Comparison of ENCODE assay signal across 8 cellular contexts in the genomic region with DNA sequence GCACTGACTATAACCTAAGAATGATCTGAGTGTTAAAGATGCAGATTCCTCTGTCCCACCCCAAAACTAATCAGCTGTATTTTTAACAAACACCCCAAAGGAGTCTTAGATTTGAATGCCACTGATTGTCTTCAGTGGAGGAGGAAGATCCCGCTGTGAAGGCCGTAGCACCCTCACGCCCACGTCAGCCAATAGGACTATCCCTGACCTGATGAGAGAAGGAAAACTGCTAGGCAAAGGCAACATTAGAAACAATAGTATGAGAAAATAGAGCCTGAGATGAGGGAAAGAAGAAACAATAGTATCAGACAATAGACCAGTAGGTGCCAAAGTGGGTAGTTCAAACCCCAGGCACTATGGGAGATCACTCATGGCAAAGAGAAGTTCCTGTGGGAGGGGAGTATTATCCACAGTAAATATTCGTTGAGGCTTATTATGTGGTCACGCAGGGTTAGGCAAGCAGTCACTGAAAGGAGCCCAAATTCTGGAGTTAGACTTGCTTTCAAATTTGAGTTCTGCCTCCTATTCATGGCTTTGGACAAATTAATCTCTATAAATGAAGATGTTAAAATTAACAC. TPM values are rescaled to one million over a fixed set of nuclear protein-coding genes. Genes with fewer than 3 reads are reported as not detected.
DNase-seq lines count a peak whose midpoint lies in the region; ATAC-seq and TF ChIP-seq lines count a peak whose summit lies in the region.

No MANE protein-coding gene starts in this region.

- no peaks in the 10 kb centered on the region for H3K27me3 Mint-ChIP-seq in IgD-negative memory B cell
- peaks cover 0 to 4% (median 0%) of the 10 kb centered on the region in 3 donors for H3K27me3 Mint-ChIP-seq in naive B cell

- H3K4me3 ChIP-seq in AG10803 (ENCODE audit: low read length), result peak overlapping the region; percentile 96
- peak overlapping the region; percentile 73 to 87 for H3K4me3 ChIP-seq in cardiac fibroblast (replicated peaks in 1 of 2; ENCODE audit: low read depth in 2 of 2, low read length in 2 of 2)

- H3K4me1 Mint-ChIP-seq in IgD-negative memory B cell (peaks cover 40 to 51% (median 43%) of the 10 kb centered on the region in 3 donors), naive B cell (peaks cover 55 to 79% (median 72%) of the 10 kb centered on the region in 3 donors)

- H3K36me3 Mint-ChIP-seq in IgD-negative memory B cell (peaks cover 11% of the 10 kb centered on the region), naive B cell (peaks cover 16 to 23% of the 10 kb centered on the region in 2 donors)

- DNase-seq in AG10803 (ENCODE audit: low read depth), result no peak
- peak in 1 of 2 donors; percentile 32 for DNase-seq in cardiac fibroblast (ENCODE audit: low read depth in 2 of 2)
- DNase-seq in naive B cell, result no peak
- no peak for DNase-seq in NCI-H2029 treated with DMSO at 0.1 percent for 48 hours (lab: John Stamatoyannopoulos, UW)

- peak overlapping the region; percentile 5 to 96 (median 94) for H3K27ac Mint-ChIP-seq in IgD-negative memory B cell
- H3K27ac Mint-ChIP-seq in naive B cell, result peak overlapping the region; percentile 49 to 100 (median 91)

- H3K9me3 Mint-ChIP-seq in IgD-negative memory B cell (no peaks in the 10 kb centered on the region), naive B cell (peaks cover 0 to 3% (median 0%) of the 10 kb centered on the region in 7 donors)

- ATAC-seq in naive B cell (ENCODE audit: low read depth in 2 of 2) (no peak), HG03565 (IDR thresholded peaks at IDR 0.05; ENCODE audit: unreplicated experiment) (no peak), HG02763 (IDR thresholded peaks at IDR 0.05; ENCODE audit: unreplicated experiment) (no peak), GM19035 (IDR thresholded peaks at IDR 0.05; ENCODE audit: unreplicated experiment) (no peak)

- no peak for TF ChIP-seq CTCF in AG10803 (conservative IDR thresholded peaks at IDR 0.05; ENCODE audit: low read length)
- TF ChIP-seq CTCF in cardiac fibroblast (IDR thresholded peaks at IDR 0.05; ENCODE audit: low read depth, low read length), result no peak

- H3K4me3 Mint-ChIP-seq in IgD-negative memory B cell (peak overlapping the region; percentile 95 to 100 (median 98)), naive B cell (peak overlapping the region; percentile 43 to 99 (median 97))

RNA-seq across cellular contexts. Expression of gene PCBP1, which starts 2.8 kb away (rescaled TPM):
- 123 TPM for polyA plus RNA-seq in IgD-negative memory B cell
- polyA plus RNA-seq in naive B cell (ENCODE audit: low read depth in 6 of 6), result 100 to 1,000 TPM; 108 to 148 (median 126) TPM
